Comparison of ENCODE assay signal across 8 cellular contexts in the genomic region with DNA sequence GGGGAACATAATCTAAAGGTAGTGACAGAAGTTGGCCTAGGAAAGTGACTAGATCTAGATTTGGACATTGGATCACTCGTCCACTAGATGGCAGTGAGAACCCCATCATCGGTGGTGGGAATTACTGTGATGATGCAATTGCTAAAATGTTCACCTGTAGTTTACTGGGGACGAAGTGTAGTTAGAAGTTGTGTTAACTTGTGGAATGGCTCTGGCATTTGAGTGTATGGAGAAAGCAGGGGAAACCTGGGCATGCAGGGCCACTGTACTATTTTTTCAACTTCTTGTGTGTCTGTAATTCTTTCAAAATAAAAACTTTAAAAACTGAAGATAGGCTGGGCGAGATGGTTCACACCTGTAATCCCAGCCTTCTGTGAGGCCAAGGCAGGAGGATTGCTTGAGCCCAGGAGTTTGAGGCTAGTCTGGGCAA.
A peak's percentile ranks its signal among the peaks of the same experiment; 100 is the strongest.
DNase-seq lines count a peak whose midpoint lies in the region; ATAC-seq and TF ChIP-seq lines count a peak whose summit lies in the region.

No MANE protein-coding gene starts in this region.

- TF ChIP-seq RAD21 in Ishikawa (IDR thresholded peaks at IDR 0.05; ENCODE audit: low read depth), result peak; percentile 94

- DNase-seq in DMS114 treated with DMSO at 0.1 percent for 48 hours (lab: John Stamatoyannopoulos, UW; ENCODE audit: unreplicated experiment) (peak; percentile 69), RWPE2 (ENCODE audit: low spot score) (no peak), pons (ENCODE audit: low spot score) (peak; percentile 76), T1000 (lab: John Stamatoyannopoulos, UW) (no peak)
- DNase-seq in activated effector memory CD4-positive, alpha-beta T cell treated with Interleukin-2 at 50 U/mL for 16 hours, result peak; percentile 44

- WGBS in gastroesophageal sphincter (ENCODE audit: low coverage in 1 of 2), 2 donors, result 24 to 26% methylated on average over 3 to 4 of the region's 4 CpGs

- H3K27ac ChIP-seq in RWPE2 (ENCODE audit: poor library complexity, severe bottlenecking) (no peak overlapping the region), gastroesophageal sphincter (no peak overlapping the region)

- TF ChIP-seq POLR2A in gastroesophageal sphincter (IDR thresholded peaks at IDR 0.05), result no peak

- H3K36me3 ChIP-seq in RWPE2 (ENCODE audit: low read depth), result no peaks in the 10 kb centered on the region
- H3K36me3 ChIP-seq in gastroesophageal sphincter, result no peaks in the 10 kb centered on the region

- no peak for TF ChIP-seq EP300 in Ishikawa (IDR thresholded peaks at IDR 0.05; ENCODE audit: borderline replicate concordance)
- no peak for TF ChIP-seq EP300 in gastroesophageal sphincter (IDR thresholded peaks at IDR 0.05)

- H3K27me3 ChIP-seq in RWPE2 (ENCODE audit: insufficient read depth, poor library complexity, severe bottlenecking) (no peaks in the 10 kb centered on the region), gastroesophageal sphincter (peaks cover 8% of the 10 kb centered on the region)

- H3K9me3 ChIP-seq in RWPE2 (ENCODE audit: severe bottlenecking) (no peaks in the 10 kb centered on the region), gastroesophageal sphincter (no peaks in the 10 kb centered on the region)

- TF ChIP-seq CTCF in RWPE2 (IDR thresholded peaks at IDR 0.05; ENCODE audit: poor library complexity, severe bottlenecking) (peak; percentile 97), gastroesophageal sphincter (IDR thresholded peaks at IDR 0.05) (peak; percentile 68 to 80 (median 78))

- ATAC-seq in GM21528 (IDR thresholded peaks at IDR 0.05; ENCODE audit: low FRiP score, unreplicated experiment) (peak; percentile 72), RWPE2 (ENCODE audit: low read depth) (peak; percentile 63), gastroesophageal sphincter (peak; percentile 67)

- H3K4me1 ChIP-seq in RWPE2 (ENCODE audit: insufficient read depth, poor library complexity, severe bottlenecking), result no peaks in the 10 kb centered on the region
- H3K4me1 ChIP-seq in gastroesophageal sphincter, result no peaks in the 10 kb centered on the region

- H3K4me3 ChIP-seq in RWPE2 (ENCODE audit: severe bottlenecking), result no peak overlapping the region
- H3K4me3 ChIP-seq in gastroesophageal sphincter, result no peak overlapping the region

TF ChIP-seq in Ishikawa, 13 proteins besides CTCF, POLR2A, EP300 and RAD21:
- TF ChIP-seq TCF12 (IDR thresholded peaks at IDR 0.05; ENCODE audit: low read depth) (no peak), EGR1 (IDR thresholded peaks at IDR 0.05) (no peak), TEAD4 (IDR thresholded peaks at IDR 0.05) (peak; percentile 26; the same call in 1 of the 2 replicates), NFIC (IDR thresholded peaks at IDR 0.05) (no peak), YY1 (IDR thresholded peaks at IDR 0.05; ENCODE audit: low read depth) (no peak), FOXM1 (IDR thresholded peaks at IDR 0.05; ENCODE audit: borderline replicate concordance, low read depth) (no peak), ZBTB7A (IDR thresholded peaks at IDR 0.05; ENCODE audit: low read depth) (no peak), CEBPB (IDR thresholded peaks at IDR 0.05) (peak; percentile 99)
- TF ChIP-seq, protein P1, sequence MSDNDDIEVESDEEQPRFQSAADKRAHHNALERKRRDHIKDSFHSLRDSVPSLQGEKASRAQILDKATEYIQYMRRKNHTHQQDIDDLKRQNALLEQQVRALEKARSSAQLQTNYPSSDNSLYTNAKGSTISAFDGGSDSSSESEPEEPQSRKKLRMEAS (IDR thresholded peaks at IDR 0.05), result peak; percentile 27; the same call in 1 of the 2 replicates
- TF ChIP-seq, protein P2, sequence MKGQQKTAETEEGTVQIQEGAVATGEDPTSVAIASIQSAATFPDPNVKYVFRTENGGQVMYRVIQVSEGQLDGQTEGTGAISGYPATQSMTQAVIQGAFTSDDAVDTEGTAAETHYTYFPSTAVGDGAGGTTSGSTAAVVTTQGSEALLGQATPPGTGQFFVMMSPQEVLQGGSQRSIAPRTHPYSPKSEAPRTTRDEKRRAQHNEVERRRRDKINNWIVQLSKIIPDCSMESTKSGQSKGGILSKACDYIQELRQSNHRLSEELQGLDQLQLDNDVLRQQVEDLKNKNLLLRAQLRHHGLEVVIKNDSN (IDR thresholded peaks at IDR 0.05), result no peak

Comparison
In these comparisons a context has a peak if more than half of its experiments do, and no peak if none do; other contexts are left out.
1. DNase-seq: peak in DMS114 treated with DMSO at 0.1 percent for 48 hours (single experiment), activated effector memory CD4-positive, alpha-beta T cell treated with Interleukin-2 at 50 U/mL for 16 hours (single experiment) and pons (single experiment); none in RWPE2 (single experiment) and T1000 (single experiment).
2. Peak in every context shown above with its lines, with median percentiles within 50 percentile points of each other: ATAC-seq.